Comparison of ENCODE assay signal across 1 cellular context in genomic region chr2:26317377-26318105, GRCh38.
TF ChIP-seq lines count a peak whose summit lies in the region.

No MANE protein-coding gene starts in this region.

TF ChIP-seq in HepG2, 621 proteins besides CTCF, POLR2A, EP300 and RAD21:
- no peak for TF ChIP-seq DZIP1 (CRISPR knock-in tag; IDR thresholded peaks at IDR 0.05)
- TF ChIP-seq ARID5B (CRISPR knock-in tag; IDR thresholded peaks at IDR 0.05): no peak
- no peak for TF ChIP-seq SRSF9 (IDR thresholded peaks at IDR 0.05; ENCODE audit: borderline replicate concordance, insufficient read depth, low read depth, low read length, poor library complexity, severe bottlenecking)
- no peak for TF ChIP-seq CBFB (CRISPR knock-in tag; IDR thresholded peaks at IDR 0.05)
- TF ChIP-seq NAIF1 (CRISPR knock-in tag; IDR thresholded peaks at IDR 0.05; ENCODE audit: borderline replicate concordance): no peak
- TF ChIP-seq SALL2 (CRISPR knock-in tag; IDR thresholded peaks at IDR 0.05): no peak
- TF ChIP-seq ZNF552 (CRISPR knock-in tag; IDR thresholded peaks at IDR 0.05; ENCODE audit: borderline replicate concordance): no peak
- no peak for TF ChIP-seq ZNF775 (CRISPR knock-in tag; IDR thresholded peaks at IDR 0.05; ENCODE audit: borderline replicate concordance)
- no peak for TF ChIP-seq PPARG (CRISPR knock-in tag; conservative IDR thresholded peaks at IDR 0.05)
- no peak for TF ChIP-seq ZMYM3 (CRISPR knock-in tag; IDR thresholded peaks at IDR 0.05)
- TF ChIP-seq ZNF709 (CRISPR knock-in tag; IDR thresholded peaks at IDR 0.05): no peak
- no peak for TF ChIP-seq MXD4 (CRISPR knock-in tag; IDR thresholded peaks at IDR 0.05)
- no peak for TF ChIP-seq RBFOX2 (IDR thresholded peaks at IDR 0.05; ENCODE audit: low read depth, low read length)
- no peak for TF ChIP-seq ZNF800 (CRISPR knock-in tag; IDR thresholded peaks at IDR 0.05)
- no peak for TF ChIP-seq ZSCAN12 (CRISPR knock-in tag; IDR thresholded peaks at IDR 0.05)
- TF ChIP-seq ZC3H4 (CRISPR knock-in tag; IDR thresholded peaks at IDR 0.05; ENCODE audit: borderline replicate concordance): no peak
- no peak for TF ChIP-seq ZNF776 (CRISPR knock-in tag; IDR thresholded peaks at IDR 0.05)
- TF ChIP-seq BRF2 (CRISPR knock-in tag; IDR thresholded peaks at IDR 0.05): no peak
- no peak for TF ChIP-seq SMAD1 (CRISPR knock-in tag; IDR thresholded peaks at IDR 0.05; ENCODE audit: borderline replicate concordance, low read depth)
